8 cellular contexts compared by ENCODE assay signal in the genomic region with DNA sequence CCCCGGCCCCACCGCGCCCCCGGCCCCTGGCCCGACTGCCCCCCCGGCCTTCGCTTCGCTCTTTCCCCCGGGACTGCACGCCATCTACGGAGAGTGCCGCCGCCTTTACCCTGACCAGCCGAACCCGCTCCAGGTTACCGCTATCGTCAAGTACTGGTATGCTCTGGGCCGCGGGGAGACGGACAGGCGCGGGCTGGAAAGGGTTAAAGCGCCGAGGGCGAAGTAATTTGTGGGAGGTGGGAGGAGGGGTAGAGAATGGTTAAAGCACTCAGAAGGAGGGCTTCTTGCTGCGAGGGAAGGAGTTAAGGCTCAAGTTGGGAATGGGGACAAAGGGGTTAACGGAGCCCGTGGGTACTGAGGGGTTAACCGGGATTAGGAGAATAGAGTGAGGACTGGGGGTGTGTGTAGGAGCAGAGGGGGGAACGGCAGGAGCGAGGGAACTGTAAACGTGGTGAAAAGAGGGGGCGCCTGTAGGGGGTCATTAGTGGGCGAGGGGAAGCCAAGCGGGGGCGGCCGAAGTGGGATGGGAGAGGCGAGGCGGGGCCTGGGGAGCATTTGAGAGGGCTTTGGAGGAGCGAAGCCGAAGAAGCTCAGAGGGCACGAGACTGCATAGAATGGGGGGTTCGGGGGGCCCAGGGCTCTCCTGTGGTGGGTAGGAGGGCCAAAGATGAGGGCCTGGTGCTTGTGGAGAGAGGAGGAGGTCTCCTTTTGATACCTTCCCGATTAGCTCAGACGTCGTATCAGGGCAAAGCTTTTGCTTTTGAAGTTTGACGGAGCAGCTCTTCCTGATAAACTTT. TPM values are rescaled to one million over a fixed set of nuclear protein-coding genes. Genes with fewer than 3 reads are reported as not detected.
A peak's percentile ranks its signal among the peaks of the same experiment; 100 is the strongest.
DNase-seq lines count a peak whose midpoint lies in the region; ATAC-seq and TF ChIP-seq lines count a peak whose summit lies in the region.

No MANE protein-coding gene starts in this region.

- DNase-seq in NCI-H748 (lab: John Stamatoyannopoulos, UW; ENCODE audit: unreplicated experiment) (peak; percentile 39), NCI-H748 treated with DMSO at 0.1 percent for 48 hours (lab: John Stamatoyannopoulos, UW) (no peak), T-helper 9 cell (peak; percentile 16), choroid plexus epithelial cell (ENCODE audit: low read depth) (peak; percentile 48), lower leg skin (ENCODE audit: low spot score in 2 of 2) (peak; percentile 43 to 91), pons (ENCODE audit: low spot score) (no peak)
- peak; percentile 0 for DNase-seq in stimulated activated CD8-positive, alpha-beta memory T cell treated with anti-CD3 and anti-CD28 coated beads, Interleukin-4, amount 100 ng/mL, for 24 hours (ENCODE audit: low read depth)

- TF ChIP-seq CTCF in choroid plexus epithelial cell (conservative IDR thresholded peaks at IDR 0.05; ENCODE audit: low read depth, low read length), result no peak
- no peak for TF ChIP-seq CTCF in lower leg skin (IDR thresholded peaks at IDR 0.05)

- no peak for TF ChIP-seq POLR2A in lower leg skin (IDR thresholded peaks at IDR 0.05)

- intact Hi-C loops in lower leg skin (cut with DNase I; ENCODE audit: low total_unique reads), result no loop called here

- 1% methylated on average over 44 to 46 of the region's 47 CpGs for WGBS in lower leg skin, 2 donors

- peak overlapping the region; percentile 94 for H3K4me3 ChIP-seq in choroid plexus epithelial cell (ENCODE audit: low read depth, low read length)
- peak overlapping the region; percentile 71 for H3K4me3 ChIP-seq in lower leg skin (ENCODE audit: low read depth, poor library complexity, severe bottlenecking)

- no peak for ATAC-seq in HG03039 (IDR thresholded peaks at IDR 0.05; ENCODE audit: unreplicated experiment)

RNA-seq across cellular contexts. Expression of a gene that starts 0.6 kb away (rescaled TPM):
- 10 to 100 TPM; 15.8 to 19.8 (median 18.0) TPM for total RNA-seq in lower leg skin

RNA-seq across cellular contexts. Expression of a gene that starts 1.9 kb away (rescaled TPM):
- 100 to 1,000 TPM in 2 of 4 donors, 10 to 100 TPM in 2; 77.7 to 131 (median 106) TPM for total RNA-seq in lower leg skin

RNA-seq across cellular contexts. Expression of a gene that starts 53.0 kb away (rescaled TPM):
- 10 to 100 TPM in 3 of 4 donors, 1 to 10 TPM in 1; 7.6 to 17.3 (median 11.5) TPM for total RNA-seq in lower leg skin

Comparison
In these comparisons a context has a peak if more than half of its experiments do, and no peak if none do; other contexts are left out.
1. DNase-seq: peak in NCI-H748 (single experiment), T-helper 9 cell (single experiment), choroid plexus epithelial cell (single experiment), lower leg skin (2 of 2) and stimulated activated CD8-positive, alpha-beta memory T cell treated with anti-CD3 and anti-CD28 coated beads, Interleukin-4, amount 100 ng/mL, for 24 hours (single experiment); none in NCI-H748 treated with DMSO at 0.1 percent for 48 hours (single experiment) and pons (single experiment).